Comparison of ENCODE assay signal across 1 cellular context in the genomic region with DNA sequence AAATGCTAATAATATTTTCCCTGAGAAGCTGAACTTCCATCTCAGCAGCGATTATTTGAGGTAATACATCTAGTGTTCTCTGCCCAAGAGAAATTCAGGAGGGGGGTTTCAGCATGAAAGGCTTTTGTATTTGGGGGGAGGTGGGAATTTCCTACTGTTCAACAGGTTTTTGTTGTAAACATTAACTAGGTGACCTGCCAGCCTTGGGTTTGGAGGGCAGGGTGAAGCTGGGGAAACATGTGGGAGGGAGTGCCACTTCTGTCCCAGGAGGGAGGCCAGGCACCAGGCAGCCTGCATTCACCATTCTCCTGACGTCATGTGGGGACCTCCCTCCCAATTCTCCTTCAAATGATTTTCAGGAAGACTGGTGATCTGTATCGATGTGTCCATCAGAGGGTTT.
TF ChIP-seq lines count a peak whose summit lies in the region.

No MANE protein-coding gene starts in this region.

TF ChIP-seq in HepG2, 621 proteins besides CTCF, POLR2A, EP300 and RAD21 (continued from another document):
- TF ChIP-seq CREB1 (IDR thresholded peaks at IDR 0.05) (peak; percentile 67), CREB1 (CRISPR knock-in tag; IDR thresholded peaks at IDR 0.05) (no peak), SRY (CRISPR knock-in tag; IDR thresholded peaks at IDR 0.05) (no peak), NR2F1 (CRISPR knock-in tag; IDR thresholded peaks at IDR 0.05) (no peak), TBX2 (CRISPR knock-in tag; IDR thresholded peaks at IDR 0.05; ENCODE audit: borderline replicate concordance) (0 out of 2 replicates have a peak, but pooled peaks have one; percentile 25), ZNF709 (CRISPR knock-in tag; IDR thresholded peaks at IDR 0.05) (no peak)
- TF ChIP-seq, protein P1, sequence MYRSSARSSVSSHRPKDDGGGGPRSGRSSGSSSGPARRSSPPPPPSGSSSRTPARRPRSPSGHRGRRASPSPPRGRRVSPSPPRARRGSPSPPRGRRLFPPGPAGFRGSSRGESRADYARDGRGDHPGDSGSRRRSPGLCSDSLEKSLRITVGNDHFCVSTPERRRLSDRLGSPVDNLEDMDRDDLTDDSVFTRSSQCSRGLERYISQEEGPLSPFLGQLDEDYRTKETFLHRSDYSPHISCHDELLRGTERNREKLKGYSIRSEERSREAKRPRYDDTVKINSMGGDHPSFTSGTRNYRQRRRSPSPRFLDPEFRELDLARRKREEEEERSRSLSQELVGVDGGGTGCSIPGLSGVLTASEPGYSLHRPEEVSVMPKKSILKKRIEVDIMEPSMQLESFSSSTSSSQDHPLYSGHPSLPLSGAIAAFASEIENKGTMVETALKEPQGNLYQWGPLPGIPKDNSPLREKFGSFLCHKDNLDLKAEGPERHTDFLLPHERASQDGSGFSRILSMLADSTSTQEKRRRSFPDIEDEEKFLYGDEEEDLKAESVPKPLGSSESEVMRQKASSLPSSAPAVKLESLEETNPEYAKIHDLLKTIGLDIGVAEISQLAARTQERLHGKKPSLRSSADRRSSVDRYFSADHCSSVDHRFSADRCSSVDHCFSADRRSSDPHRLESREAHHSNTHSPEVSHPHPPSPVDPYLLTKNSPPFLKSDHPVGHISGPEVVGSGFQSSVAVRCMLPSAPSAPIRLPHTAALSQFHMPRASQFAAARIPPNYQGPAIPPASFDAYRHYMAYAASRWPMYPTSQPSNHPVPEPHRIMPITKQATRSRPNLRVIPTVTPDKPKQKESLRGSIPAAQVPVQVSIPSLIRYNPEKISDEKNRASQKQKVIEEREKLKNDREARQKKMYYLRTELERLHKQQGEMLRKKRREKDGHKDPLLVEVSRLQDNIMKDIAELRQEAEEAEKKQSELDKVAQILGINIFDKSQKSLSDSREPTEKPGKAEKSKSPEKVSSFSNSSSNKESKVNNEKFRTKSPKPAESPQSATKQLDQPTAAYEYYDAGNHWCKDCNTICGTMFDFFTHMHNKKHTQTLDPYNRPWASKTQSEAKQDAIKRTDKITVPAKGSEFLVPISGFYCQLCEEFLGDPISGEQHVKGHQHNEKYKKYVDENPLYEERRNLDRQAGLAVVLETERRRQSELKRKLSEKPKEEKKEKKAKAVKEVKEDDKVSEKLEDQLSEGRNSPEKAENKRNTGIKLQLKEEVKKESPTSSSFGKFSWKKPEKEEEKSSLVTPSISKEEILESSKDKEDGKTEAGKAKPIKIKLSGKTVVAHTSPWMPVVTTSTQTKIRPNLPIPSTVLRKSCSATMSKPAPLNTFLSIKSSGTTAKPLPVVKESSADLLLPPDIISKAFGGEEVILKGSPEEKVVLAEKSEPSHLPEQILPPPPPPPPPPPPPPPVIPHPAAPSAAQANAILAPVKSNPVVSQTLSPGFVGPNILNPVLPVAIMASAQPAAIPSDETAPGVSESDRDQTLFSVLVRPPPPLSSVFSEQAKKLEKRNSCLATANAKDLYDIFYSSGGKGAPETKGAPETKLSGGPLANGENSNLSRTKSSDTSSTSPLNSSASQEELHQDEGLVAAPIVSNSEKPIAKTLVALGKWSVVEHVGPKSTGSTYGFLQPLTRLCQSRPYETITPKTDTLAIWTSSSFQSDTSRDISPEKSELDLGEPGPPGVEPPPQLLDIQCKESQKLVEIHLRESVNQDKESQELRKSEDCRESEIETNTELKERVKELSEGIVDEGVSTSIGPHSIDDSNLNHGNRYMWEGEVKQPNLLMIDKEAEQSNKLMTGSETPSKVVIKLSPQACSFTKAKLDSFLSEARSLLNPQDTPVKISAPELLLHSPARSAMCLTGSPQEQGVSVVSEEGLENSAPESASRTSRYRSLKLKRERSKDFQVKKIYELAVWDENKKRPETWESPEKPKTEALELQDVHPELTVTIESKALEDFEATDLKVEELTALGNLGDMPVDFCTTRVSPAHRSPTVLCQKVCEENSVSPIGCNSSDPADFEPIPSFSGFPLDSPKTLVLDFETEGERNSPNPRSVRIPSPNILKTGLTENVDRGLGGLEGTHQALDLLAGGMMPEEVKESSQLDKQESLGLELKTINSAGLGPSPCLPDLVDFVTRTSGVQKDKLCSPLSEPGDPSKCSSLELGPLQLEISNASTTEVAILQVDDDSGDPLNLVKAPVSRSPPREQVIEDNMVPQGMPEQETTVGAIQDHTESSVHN (CRISPR knock-in tag; IDR thresholded peaks at IDR 0.05): no peak
- TF ChIP-seq, protein P2, sequence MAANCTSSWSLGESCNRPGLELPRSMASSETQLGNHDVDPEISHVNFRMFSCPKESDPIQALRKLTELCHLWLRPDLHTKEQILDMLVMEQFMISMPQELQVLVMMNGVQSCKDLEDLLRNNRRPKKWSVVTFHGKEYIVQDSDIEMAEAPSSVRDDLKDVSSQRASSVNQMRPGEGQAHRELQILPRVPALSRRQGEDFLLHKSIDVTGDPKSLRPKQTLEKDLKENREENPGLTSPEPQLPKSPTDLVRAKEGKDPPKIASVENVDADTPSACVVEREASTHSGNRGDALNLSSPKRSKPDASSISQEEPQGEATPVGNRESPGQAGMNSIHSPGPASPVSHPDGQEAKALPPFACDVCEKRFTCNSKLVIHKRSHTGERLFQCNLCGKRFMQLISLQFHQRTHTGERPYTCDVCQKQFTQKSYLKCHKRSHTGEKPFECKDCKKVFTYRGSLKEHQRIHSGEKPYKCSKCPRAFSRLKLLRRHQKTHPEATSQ (CRISPR knock-in tag; IDR thresholded peaks at IDR 0.05; ENCODE audit: borderline replicate concordance): 0 out of 2 replicates have a peak, but pooled peaks have one; percentile 30
- TF ChIP-seq, protein P3, sequence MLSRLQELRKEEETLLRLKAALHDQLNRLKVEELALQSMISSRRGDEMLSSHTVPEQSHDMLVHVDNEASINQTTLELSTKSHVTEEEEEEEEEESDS (CRISPR knock-in tag; IDR thresholded peaks at IDR 0.05; ENCODE audit: borderline replicate concordance): no peak
- TF ChIP-seq, protein P4, sequence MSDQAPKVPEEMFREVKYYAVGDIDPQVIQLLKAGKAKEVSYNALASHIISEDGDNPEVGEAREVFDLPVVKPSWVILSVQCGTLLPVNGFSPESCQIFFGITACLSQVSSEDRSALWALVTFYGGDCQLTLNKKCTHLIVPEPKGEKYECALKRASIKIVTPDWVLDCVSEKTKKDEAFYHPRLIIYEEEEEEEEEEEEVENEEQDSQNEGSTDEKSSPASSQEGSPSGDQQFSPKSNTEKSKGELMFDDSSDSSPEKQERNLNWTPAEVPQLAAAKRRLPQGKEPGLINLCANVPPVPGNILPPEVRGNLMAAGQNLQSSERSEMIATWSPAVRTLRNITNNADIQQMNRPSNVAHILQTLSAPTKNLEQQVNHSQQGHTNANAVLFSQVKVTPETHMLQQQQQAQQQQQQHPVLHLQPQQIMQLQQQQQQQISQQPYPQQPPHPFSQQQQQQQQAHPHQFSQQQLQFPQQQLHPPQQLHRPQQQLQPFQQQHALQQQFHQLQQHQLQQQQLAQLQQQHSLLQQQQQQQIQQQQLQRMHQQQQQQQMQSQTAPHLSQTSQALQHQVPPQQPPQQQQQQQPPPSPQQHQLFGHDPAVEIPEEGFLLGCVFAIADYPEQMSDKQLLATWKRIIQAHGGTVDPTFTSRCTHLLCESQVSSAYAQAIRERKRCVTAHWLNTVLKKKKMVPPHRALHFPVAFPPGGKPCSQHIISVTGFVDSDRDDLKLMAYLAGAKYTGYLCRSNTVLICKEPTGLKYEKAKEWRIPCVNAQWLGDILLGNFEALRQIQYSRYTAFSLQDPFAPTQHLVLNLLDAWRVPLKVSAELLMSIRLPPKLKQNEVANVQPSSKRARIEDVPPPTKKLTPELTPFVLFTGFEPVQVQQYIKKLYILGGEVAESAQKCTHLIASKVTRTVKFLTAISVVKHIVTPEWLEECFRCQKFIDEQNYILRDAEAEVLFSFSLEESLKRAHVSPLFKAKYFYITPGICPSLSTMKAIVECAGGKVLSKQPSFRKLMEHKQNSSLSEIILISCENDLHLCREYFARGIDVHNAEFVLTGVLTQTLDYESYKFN (CRISPR knock-in tag; conservative IDR thresholded peaks at IDR 0.05): peak; percentile 59; the same call in 1 of the 2 replicates
- TF ChIP-seq, protein P5, sequence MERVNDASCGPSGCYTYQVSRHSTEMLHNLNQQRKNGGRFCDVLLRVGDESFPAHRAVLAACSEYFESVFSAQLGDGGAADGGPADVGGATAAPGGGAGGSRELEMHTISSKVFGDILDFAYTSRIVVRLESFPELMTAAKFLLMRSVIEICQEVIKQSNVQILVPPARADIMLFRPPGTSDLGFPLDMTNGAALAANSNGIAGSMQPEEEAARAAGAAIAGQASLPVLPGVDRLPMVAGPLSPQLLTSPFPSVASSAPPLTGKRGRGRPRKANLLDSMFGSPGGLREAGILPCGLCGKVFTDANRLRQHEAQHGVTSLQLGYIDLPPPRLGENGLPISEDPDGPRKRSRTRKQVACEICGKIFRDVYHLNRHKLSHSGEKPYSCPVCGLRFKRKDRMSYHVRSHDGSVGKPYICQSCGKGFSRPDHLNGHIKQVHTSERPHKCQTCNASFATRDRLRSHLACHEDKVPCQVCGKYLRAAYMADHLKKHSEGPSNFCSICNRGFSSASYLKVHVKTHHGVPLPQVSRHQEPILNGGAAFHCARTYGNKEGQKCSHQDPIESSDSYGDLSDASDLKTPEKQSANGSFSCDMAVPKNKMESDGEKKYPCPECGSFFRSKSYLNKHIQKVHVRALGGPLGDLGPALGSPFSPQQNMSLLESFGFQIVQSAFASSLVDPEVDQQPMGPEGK (CRISPR knock-in tag; IDR thresholded peaks at IDR 0.05): 0 out of 2 replicates have a peak, but pooled peaks have one; percentile 19
- TF ChIP-seq, protein P6, sequence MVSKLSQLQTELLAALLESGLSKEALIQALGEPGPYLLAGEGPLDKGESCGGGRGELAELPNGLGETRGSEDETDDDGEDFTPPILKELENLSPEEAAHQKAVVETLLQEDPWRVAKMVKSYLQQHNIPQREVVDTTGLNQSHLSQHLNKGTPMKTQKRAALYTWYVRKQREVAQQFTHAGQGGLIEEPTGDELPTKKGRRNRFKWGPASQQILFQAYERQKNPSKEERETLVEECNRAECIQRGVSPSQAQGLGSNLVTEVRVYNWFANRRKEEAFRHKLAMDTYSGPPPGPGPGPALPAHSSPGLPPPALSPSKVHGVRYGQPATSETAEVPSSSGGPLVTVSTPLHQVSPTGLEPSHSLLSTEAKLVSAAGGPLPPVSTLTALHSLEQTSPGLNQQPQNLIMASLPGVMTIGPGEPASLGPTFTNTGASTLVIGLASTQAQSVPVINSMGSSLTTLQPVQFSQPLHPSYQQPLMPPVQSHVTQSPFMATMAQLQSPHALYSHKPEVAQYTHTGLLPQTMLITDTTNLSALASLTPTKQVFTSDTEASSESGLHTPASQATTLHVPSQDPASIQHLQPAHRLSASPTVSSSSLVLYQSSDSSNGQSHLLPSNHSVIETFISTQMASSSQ (IDR thresholded peaks at IDR 0.05; ENCODE audit: low read depth): peak; percentile 33; the same call in 1 of the 2 replicates
- TF ChIP-seq, protein P6 (CRISPR knock-in tag; IDR thresholded peaks at IDR 0.05; ENCODE audit: borderline replicate concordance): no peak
